Comparison of ENCODE assay signal across 8 cellular contexts in the genomic region with DNA sequence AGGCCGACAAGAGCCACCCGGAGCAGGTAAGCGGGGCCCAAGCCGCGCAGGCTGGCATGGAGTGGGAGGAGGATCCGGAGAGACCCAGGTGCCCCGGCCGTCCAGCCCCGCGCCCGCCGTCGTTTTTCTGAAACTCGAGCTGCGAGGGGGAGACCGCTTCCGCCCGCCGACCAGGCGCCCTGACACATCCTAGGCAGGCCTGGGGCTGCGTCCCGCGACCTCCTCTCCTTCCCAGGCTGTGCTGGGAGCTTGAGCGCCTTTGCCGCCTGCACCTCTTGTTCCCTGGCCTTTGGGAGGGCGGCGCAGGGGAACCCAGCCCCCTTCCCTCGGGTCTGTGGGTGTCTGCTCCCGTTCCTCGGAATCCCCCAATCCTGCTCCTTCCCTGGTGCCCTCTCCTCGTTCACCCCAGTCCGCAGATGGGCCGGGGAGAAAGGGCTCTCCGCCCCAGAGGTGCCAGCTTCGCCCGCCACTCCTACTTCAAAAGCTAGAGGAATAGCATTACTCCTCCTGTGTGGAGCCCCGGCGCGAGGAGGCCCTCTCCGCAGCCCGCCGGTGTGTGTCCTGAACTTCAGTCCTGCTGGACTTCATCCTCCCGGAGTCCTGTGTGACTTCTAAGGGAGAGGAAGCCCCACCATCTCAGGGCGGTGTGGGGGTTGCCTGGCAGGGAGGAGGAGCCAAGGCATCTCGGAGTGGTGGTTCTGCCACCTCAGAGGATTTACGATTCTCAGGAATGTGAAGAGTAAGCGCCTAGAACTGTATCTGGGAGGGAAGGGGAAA. TPM values are rescaled to one million over a fixed set of nuclear protein-coding genes. Genes with fewer than 3 reads are reported as not detected.
DNase-seq lines count a peak whose midpoint lies in the region; ATAC-seq and TF ChIP-seq lines count a peak whose summit lies in the region.

No MANE protein-coding gene starts in this region.

- TF ChIP-seq EP300 in tibial nerve (IDR thresholded peaks at IDR 0.05), result no peak

- no peaks in the 10 kb centered on the region for H3K9me3 ChIP-seq in tibial nerve

- H3K27me3 Mint-ChIP-seq in mesothelial cell of epicardium (ENCODE audit: low read depth), result no peaks in the 10 kb centered on the region

- ATAC-seq in HG02973 (IDR thresholded peaks at IDR 0.05; ENCODE audit: unreplicated experiment), result peak; percentile 10

- H3K27me3 ChIP-seq in tibial nerve, result no peaks in the 10 kb centered on the region

- TF ChIP-seq CTCF in GM10266 (IDR thresholded peaks at IDR 0.05; ENCODE audit: control insufficient read depth, insufficient read depth, low read depth, missing control alignments) (no peak), choroid plexus epithelial cell (conservative IDR thresholded peaks at IDR 0.05; ENCODE audit: low read depth, low read length) (no peak), mesothelial cell of epicardium (IDR thresholded peaks at IDR 0.05; ENCODE audit: unreplicated experiment) (no peak), tibial nerve (IDR thresholded peaks at IDR 0.05) (no peak)

- H3K4me1 ChIP-seq in tibial nerve, result peaks cover 0 to 78% (median 59%) of the 10 kb centered on the region in 4 donors

- peak overlapping the region; percentile 65 to 94 (median 92) for H3K27ac ChIP-seq in tibial nerve

- no peak for TF ChIP-seq POLR2A in tibial nerve (IDR thresholded peaks at IDR 0.05)

- H3K27ac Mint-ChIP-seq in mesothelial cell of epicardium, result peak overlapping the region; percentile 23

- no peaks in the 10 kb centered on the region for H3K36me3 ChIP-seq in tibial nerve

- H3K36me3 Mint-ChIP-seq in mesothelial cell of epicardium, result peaks cover 8% of the 10 kb centered on the region

- peak overlapping the region; percentile 75 for H3K4me3 ChIP-seq in choroid plexus epithelial cell (ENCODE audit: low read depth, low read length)
- H3K4me3 ChIP-seq in tibial nerve, result peak overlapping the region; percentile 82 to 98 (median 92)

- peak; percentile 47 for DNase-seq in GM10266 (ENCODE audit: extremely low spot score)
- peak; percentile 41 for DNase-seq in SW480 (ENCODE audit: low spot score)
- no peak for DNase-seq in choroid plexus epithelial cell (ENCODE audit: low read depth)
- DNase-seq in mesothelial cell of epicardium (ENCODE audit: low spot score in 2 of 2, unreplicated experiment in 2 of 2), result peak in 1 of 2 experiments; percentile 58
- no peak for DNase-seq in tibial nerve (ENCODE audit: low spot score in 2 of 2)
- no peak for DNase-seq in NCI-H1092 (lab: John Stamatoyannopoulos, UW)
- no peak for DNase-seq in NOMO-1 (lab: John Stamatoyannopoulos, UW; ENCODE audit: unreplicated experiment in 2 of 2)

- no peaks in the 10 kb centered on the region for H3K9me3 Mint-ChIP-seq in mesothelial cell of epicardium

- WGBS in tibial nerve, 2 donors, result 2 to 5% methylated on average over 34 to 45 of the region's 47 CpGs

- H3K4me1 Mint-ChIP-seq in mesothelial cell of epicardium, result peaks cover 37% of the 10 kb centered on the region

- peak overlapping the region; percentile 76 for H3K4me3 Mint-ChIP-seq in mesothelial cell of epicardium

RNA-seq across cellular contexts. Expression of a gene that starts 1.0 kb away (rescaled TPM):
- total RNA-seq in mesothelial cell of epicardium (34.4 to 36.2 TPM (median 34.8 TPM) in 3 replicates), tibial nerve (10 to 100 TPM; 42.2 to 55.2 (median 53.0) TPM)

RNA-seq across cellular contexts. Expression of a gene that starts 12.4 kb away (rescaled TPM):
- total RNA-seq in mesothelial cell of epicardium, result 0.16 to 0.38 TPM (median 0.24 TPM) in 3 replicates
- 1 to 10 TPM in 3 of 4 donors, under 1 TPM in 1; 0.87 to 4.4 (median 2.3) TPM for total RNA-seq in tibial nerve

RNA-seq across cellular contexts. Expression of a gene that starts 26.7 kb away (rescaled TPM):
- total RNA-seq in mesothelial cell of epicardium (78.2 to 83.7 TPM (median 83.1 TPM) in 3 replicates), tibial nerve (10 to 100 TPM; 27.5 to 78.6 (median 43.2) TPM)

RNA-seq across cellular contexts. Expression of a gene that starts 36.7 kb away (rescaled TPM):
- total RNA-seq in mesothelial cell of epicardium (not detected in 3 replicates), tibial nerve (1 to 10 TPM in 1 of 4 donors, not detected in 3; 2.1 TPM)

Comparison
In these comparisons a context has a peak if more than half of its experiments do, and no peak if none do; other contexts are left out.
1. DNase-seq: peak in GM10266 (single experiment) and SW480 (single experiment); none in choroid plexus epithelial cell (single experiment), tibial nerve (0 of 2), NCI-H1092 (single experiment) and NOMO-1 (0 of 2).